4 cellular contexts compared by ENCODE assay signal in genomic region chr4:108400309-108400708, GRCh38.
TF ChIP-seq lines count a peak whose summit lies in the region.

No MANE protein-coding gene starts in this region.

TF ChIP-seq in HepG2, 621 proteins besides CTCF, POLR2A, EP300 and RAD21:
- TF ChIP-seq CEBPB (IDR thresholded peaks at IDR 0.05; ENCODE audit: borderline replicate concordance, low read depth, low read length) = peak; percentile 52; the same call in 1 of the 2 replicates
- peak; percentile 69 for TF ChIP-seq CREB1 (IDR thresholded peaks at IDR 0.05)
- no peak for TF ChIP-seq CREB1 (CRISPR knock-in tag; IDR thresholded peaks at IDR 0.05)
- TF ChIP-seq ATF7 (IDR thresholded peaks at IDR 0.05) = peak; percentile 76
- no peak for TF ChIP-seq ATF7 (CRISPR knock-in tag; IDR thresholded peaks at IDR 0.05)
- no peak for TF ChIP-seq NR2C2 (CRISPR knock-in tag; IDR thresholded peaks at IDR 0.05; ENCODE audit: borderline replicate concordance)
- no peak for TF ChIP-seq SIX1 (CRISPR knock-in tag; IDR thresholded peaks at IDR 0.05; ENCODE audit: borderline replicate concordance)
- no peak for TF ChIP-seq ZNF20 (CRISPR knock-in tag; IDR thresholded peaks at IDR 0.05)
- TF ChIP-seq ZNF629 (CRISPR knock-in tag; conservative IDR thresholded peaks at IDR 0.05) = 0 out of 2 replicates have a peak, but pooled peaks have one; percentile 19
- TF ChIP-seq TGIF2 (CRISPR knock-in tag; IDR thresholded peaks at IDR 0.05) = no peak
- TF ChIP-seq ZNF781 (CRISPR knock-in tag; IDR thresholded peaks at IDR 0.05; ENCODE audit: borderline replicate concordance, not compliant biosample characterization) = no peak

TF ChIP-seq in HEK293, 187 proteins besides CTCF, POLR2A, EP300 and RAD21:
- TF ChIP-seq ATF2 (tag by site-specific recombination; IDR thresholded peaks at IDR 0.05; ENCODE audit: low read depth) (peak; percentile 53; the same call in 1 of the 2 replicates), ZNF610 (tag by site-specific recombination; IDR thresholded peaks at IDR 0.05; ENCODE audit: borderline replicate concordance) (no peak), ZNF280C (tag by site-specific recombination; IDR thresholded peaks at IDR 0.05) (no peak), ZNF560 (tag by site-specific recombination; IDR thresholded peaks at IDR 0.05; ENCODE audit: borderline replicate concordance) (no peak), ZNF16 (tag by site-specific recombination; IDR thresholded peaks at IDR 0.05; ENCODE audit: low read depth) (no peak)
- TF ChIP-seq, protein P1, sequence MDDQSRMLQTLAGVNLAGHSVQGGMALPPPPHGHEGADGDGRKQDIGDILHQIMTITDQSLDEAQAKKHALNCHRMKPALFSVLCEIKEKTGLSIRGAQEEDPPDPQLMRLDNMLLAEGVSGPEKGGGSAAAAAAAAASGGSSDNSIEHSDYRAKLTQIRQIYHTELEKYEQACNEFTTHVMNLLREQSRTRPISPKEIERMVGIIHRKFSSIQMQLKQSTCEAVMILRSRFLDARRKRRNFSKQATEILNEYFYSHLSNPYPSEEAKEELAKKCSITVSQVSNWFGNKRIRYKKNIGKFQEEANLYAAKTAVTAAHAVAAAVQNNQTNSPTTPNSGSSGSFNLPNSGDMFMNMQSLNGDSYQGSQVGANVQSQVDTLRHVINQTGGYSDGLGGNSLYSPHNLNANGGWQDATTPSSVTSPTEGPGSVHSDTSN (CRISPR knock-in tag; IDR thresholded peaks at IDR 0.05) = no peak

TF ChIP-seq in IMR-90, 13 proteins besides CTCF, POLR2A, EP300 and RAD21:
- peak; percentile 31; the same call in 1 of the 2 replicates for TF ChIP-seq CEBPB (IDR thresholded peaks at IDR 0.05; ENCODE audit: low read depth, low read length)
- no peak for TF ChIP-seq MXI1 (IDR thresholded peaks at IDR 0.05; ENCODE audit: borderline replicate concordance, low read depth, low read length)
- no peak for TF ChIP-seq CHD1 (IDR thresholded peaks at IDR 0.05; ENCODE audit: low read depth, low read length)
- no peak for TF ChIP-seq ELK1 (IDR thresholded peaks at IDR 0.05; ENCODE audit: borderline replicate concordance, low read depth, low read length)

TF ChIP-seq in K562, 482 proteins besides CTCF, POLR2A, EP300 and RAD21:
- peak; percentile 82 for TF ChIP-seq ATF3 (IDR thresholded peaks at IDR 0.05)
- no peak for TF ChIP-seq ATF3 (CRISPR knock-in tag; conservative IDR thresholded peaks at IDR 0.05)
- peak; percentile 77 for TF ChIP-seq RBM25 (IDR thresholded peaks at IDR 0.05; ENCODE audit: low read depth, low read length, severe bottlenecking)
- no peak for TF ChIP-seq HEY1 (CRISPR knock-in tag; IDR thresholded peaks at IDR 0.05; ENCODE audit: borderline replicate concordance)
- 0 out of 2 replicates have a peak, but pooled peaks have one; percentile 29 for TF ChIP-seq BCOR (IDR thresholded peaks at IDR 0.05)
- no peak for TF ChIP-seq CEBPG (CRISPR knock-in tag; IDR thresholded peaks at IDR 0.05)
- peak in 1 of 2 experiments; percentile 50; a peak in 1 of 4 replicates for TF ChIP-seq CEBPG (tag; conservative IDR thresholded peaks at IDR 0.05 in 1 of 2, IDR thresholded peaks at IDR 0.05 in 1 of 2)
- peak; percentile 57 for TF ChIP-seq CEBPB (tag; IDR thresholded peaks at IDR 0.05)
- no peak for TF ChIP-seq LARP7 (IDR thresholded peaks at IDR 0.05)
